In the genomic region with DNA sequence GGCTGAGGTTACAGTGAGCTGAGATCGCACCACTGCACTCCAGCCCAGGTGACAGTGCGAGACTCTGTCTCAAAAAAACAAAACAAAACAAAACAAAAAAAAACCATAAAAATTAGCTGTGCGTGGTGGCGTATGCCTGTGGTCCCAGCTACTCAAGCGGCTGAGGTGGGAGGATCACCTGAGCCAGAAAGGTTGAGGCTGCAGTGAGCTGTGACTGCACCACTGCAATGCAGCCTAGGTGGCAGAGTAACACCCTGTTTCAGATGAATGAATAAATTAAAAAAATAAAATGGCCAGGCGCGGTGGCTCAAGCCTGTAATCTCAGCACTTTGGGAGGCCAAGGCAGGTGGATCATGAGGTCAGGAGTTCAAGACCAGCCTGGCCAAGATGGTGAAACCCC, we compare ENCODE assay signal across 1 cellular context.
A peak's percentile ranks its signal among the peaks of the same experiment; 100 is the strongest.
TF ChIP-seq lines count a peak whose summit lies in the region.

No MANE protein-coding gene starts in this region.

TF ChIP-seq in GM12878, 131 proteins besides CTCF, POLR2A, EP300 and RAD21:
- TF ChIP-seq, protein P1, sequence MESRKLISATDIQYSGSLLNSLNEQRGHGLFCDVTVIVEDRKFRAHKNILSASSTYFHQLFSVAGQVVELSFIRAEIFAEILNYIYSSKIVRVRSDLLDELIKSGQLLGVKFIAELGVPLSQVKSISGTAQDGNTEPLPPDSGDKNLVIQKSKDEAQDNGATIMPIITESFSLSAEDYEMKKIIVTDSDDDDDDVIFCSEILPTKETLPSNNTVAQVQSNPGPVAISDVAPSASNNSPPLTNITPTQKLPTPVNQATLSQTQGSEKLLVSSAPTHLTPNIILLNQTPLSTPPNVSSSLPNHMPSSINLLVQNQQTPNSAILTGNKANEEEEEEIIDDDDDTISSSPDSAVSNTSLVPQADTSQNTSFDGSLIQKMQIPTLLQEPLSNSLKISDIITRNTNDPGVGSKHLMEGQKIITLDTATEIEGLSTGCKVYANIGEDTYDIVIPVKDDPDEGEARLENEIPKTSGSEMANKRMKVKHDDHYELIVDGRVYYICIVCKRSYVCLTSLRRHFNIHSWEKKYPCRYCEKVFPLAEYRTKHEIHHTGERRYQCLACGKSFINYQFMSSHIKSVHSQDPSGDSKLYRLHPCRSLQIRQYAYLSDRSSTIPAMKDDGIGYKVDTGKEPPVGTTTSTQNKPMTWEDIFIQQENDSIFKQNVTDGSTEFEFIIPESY (IDR thresholded peaks at IDR 0.05), result 0 out of 2 replicates have a peak, but pooled peaks have one; percentile 17
